ENCODE assay signal across 8 cellular contexts in the genomic region with DNA sequence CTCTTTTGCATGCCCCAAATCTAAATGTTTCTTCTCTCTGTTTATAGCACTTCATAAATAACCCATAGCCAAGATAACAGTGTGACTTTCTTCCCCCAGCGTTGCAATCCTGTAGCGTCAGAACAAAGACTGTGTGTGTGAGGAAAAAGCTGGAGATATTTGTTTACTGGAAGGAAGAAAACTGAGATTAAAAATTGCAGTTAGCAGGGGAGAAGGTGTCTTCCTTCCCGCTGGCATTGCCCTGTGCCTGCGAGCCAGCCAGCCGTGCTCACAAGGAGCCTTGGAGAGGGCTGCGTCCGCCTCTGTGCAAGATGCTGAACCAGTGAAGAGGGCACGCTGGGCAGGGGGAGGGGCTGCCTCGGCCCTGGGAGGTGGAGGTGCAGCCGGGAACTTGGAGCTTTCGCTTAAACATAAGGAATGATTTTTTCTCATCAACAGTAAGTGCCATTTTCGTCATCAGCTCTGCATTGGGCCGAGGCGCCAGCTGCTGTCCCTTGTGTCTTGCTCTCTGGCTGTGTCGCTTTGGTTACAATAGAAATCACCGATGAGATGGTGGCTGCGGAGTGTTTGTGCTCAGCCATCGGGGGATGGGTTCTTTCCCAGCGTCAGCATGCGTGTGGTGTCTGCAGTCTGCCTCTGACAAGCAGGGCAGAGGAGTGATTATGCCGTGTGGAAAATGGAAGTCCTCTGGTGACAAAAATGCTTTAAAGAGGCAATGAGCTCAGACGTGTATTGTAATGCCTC.
DNase-seq lines count a peak whose midpoint lies in the region; ATAC-seq lines count a peak whose summit lies in the region.

No MANE protein-coding gene starts in this region.

- peaks cover 31% of the 10 kb centered on the region for H3K4me1 ChIP-seq in SJSA1 (replicated peaks)

- H3K4me3 Mint-ChIP-seq in naive B cell, result peak overlapping the region; percentile 78 to 97 (median 88)

- H3K27me3 ChIP-seq in SJSA1 (replicated peaks), result no peaks in the 10 kb centered on the region

- peak overlapping the region; percentile 97 to 100 (median 98) for H3K27ac Mint-ChIP-seq in naive B cell

- ATAC-seq in HG02884 (IDR thresholded peaks at IDR 0.05; ENCODE audit: unreplicated experiment) (peak; percentile 51), naive B cell (ENCODE audit: low read depth in 2 of 2) (peak; percentile 85 to 86), HG03108 (IDR thresholded peaks at IDR 0.05; ENCODE audit: unreplicated experiment) (no peak), HG03280 (IDR thresholded peaks at IDR 0.05; ENCODE audit: unreplicated experiment) (no peak)

- H3K27me3 Mint-ChIP-seq in naive B cell, result no peaks in the 10 kb centered on the region

- H3K4me3 ChIP-seq in SJSA1, result peak overlapping the region; percentile 44

- H3K9me3 ChIP-seq in SJSA1 (replicated peaks), result no peaks in the 10 kb centered on the region

- peaks cover 6% of the 10 kb centered on the region; the same call in 1 of the 2 replicates for H3K36me3 ChIP-seq in SJSA1

- no peaks in the 10 kb centered on the region for H3K36me3 Mint-ChIP-seq in naive B cell

- H3K27ac ChIP-seq in SJSA1, result peak overlapping the region; percentile 18

- DNase-seq in GM04504 (ENCODE audit: low read depth) (peak; percentile 13), SJSA1 (ENCODE audit: low read depth in 1 of 2, low spot score in 2 of 2) (peak; percentile 58 to 62), fibroblast of gingiva (ENCODE audit: low read depth) (peak; percentile 13), naive B cell (peak; percentile 78)
- no peak for DNase-seq in activated CD4-positive, CD25-positive, alpha-beta regulatory T cell (lab: John Stamatoyannopoulos, UW)

- H3K9me3 Mint-ChIP-seq in naive B cell, result no peaks in the 10 kb centered on the region

- H3K4me1 Mint-ChIP-seq in naive B cell, result peaks cover 38 to 80% (median 43%) of the 10 kb centered on the region in 3 donors

Comparison
In these comparisons a context has a peak if more than half of its experiments do, and no peak if none do; other contexts are left out.
1. DNase-seq: peak in GM04504 (single experiment), SJSA1 (2 of 2), fibroblast of gingiva (single experiment) and naive B cell (single experiment); none in activated CD4-positive, CD25-positive, alpha-beta regulatory T cell (0 of 4).
2. ATAC-seq: peak in HG02884 (single experiment) and naive B cell (2 of 2); none in HG03108 (single experiment) and HG03280 (single experiment).